Comparison of ENCODE assay signal across 1 cellular context in genomic region chr2:1632006-1632348, GRCh38.
TF ChIP-seq lines count a peak whose summit lies in the region.

No MANE protein-coding gene starts in this region.

TF ChIP-seq in IMR-90, 13 proteins besides CTCF, POLR2A, EP300 and RAD21:
- TF ChIP-seq MXI1 (IDR thresholded peaks at IDR 0.05; ENCODE audit: borderline replicate concordance, low read depth, low read length) = no peak
- no peak for TF ChIP-seq CHD1 (IDR thresholded peaks at IDR 0.05; ENCODE audit: low read depth, low read length)
- no peak for TF ChIP-seq ELK1 (IDR thresholded peaks at IDR 0.05; ENCODE audit: borderline replicate concordance, low read depth, low read length)
- TF ChIP-seq BHLHE40 (IDR thresholded peaks at IDR 0.05; ENCODE audit: low read depth, low read length) = peak; percentile 85
- TF ChIP-seq USF2 (IDR thresholded peaks at IDR 0.05; ENCODE audit: low read depth, low read length) = no peak
- no peak for TF ChIP-seq SMC3 (IDR thresholded peaks at IDR 0.05; ENCODE audit: low read depth, low read length)
- no peak for TF ChIP-seq NFE2L2 (IDR thresholded peaks at IDR 0.05; ENCODE audit: low read depth, low read length)
- peak; percentile 43; the same call in 1 of the 2 replicates for TF ChIP-seq MAZ (IDR thresholded peaks at IDR 0.05; ENCODE audit: borderline replicate concordance, low read depth, low read length)
- TF ChIP-seq MAFK (IDR thresholded peaks at IDR 0.05; ENCODE audit: low read depth, low read length) = no peak
- no peak for TF ChIP-seq CEBPB (IDR thresholded peaks at IDR 0.05; ENCODE audit: low read depth, low read length)
- no peak; the same call in 1 of the 2 replicates for TF ChIP-seq FOS (IDR thresholded peaks at IDR 0.05; ENCODE audit: low read depth, low read length)
- no peak for TF ChIP-seq RFX5 (IDR thresholded peaks at IDR 0.05; ENCODE audit: low read depth, low read length)
- TF ChIP-seq RCOR1 (IDR thresholded peaks at IDR 0.05; ENCODE audit: insufficient replicate concordance, low read length) = peak; percentile 48
